ENCODE assay signal across 13 cellular contexts in genomic region chr12:25365340-25365730, GRCh38.
DNase-seq lines count a peak whose midpoint lies in the region; ATAC-seq and TF ChIP-seq lines count a peak whose summit lies in the region.
"Had no signal": no experiment of that assay in that cellular context is flagged by ENCODE, and none has a peak within 500 bp of the region (broad histone marks: within the 10 kb centered on the region; RNA-seq: fewer than 3 reads in every experiment).

No MANE protein-coding gene starts in this region.

- no peaks in the 10 kb centered on the region for H3K79me1 ChIP-seq in mesenchymal stem cell (replicated peaks; ENCODE audit: low read length, poor library complexity, severe bottlenecking)

- H4K91ac ChIP-seq in mesenchymal stem cell (ENCODE audit: low read length), result no peak overlapping the region

- H3K4ac ChIP-seq in mesenchymal stem cell (ENCODE audit: low read depth in 1 of 2, low read length in 2 of 2), result no peak overlapping the region

- H4K8ac ChIP-seq in mesenchymal stem cell (ENCODE audit: low read length), result no peak overlapping the region

- no peak for TF ChIP-seq CTCF in coronary artery (IDR thresholded peaks at IDR 0.05)

- 50% methylated on average over 2 of the region's 3 CpGs for WGBS in mesenchymal stem cell

- H3K27me3 Mint-ChIP-seq in CD4-positive, CD25-positive, alpha-beta regulatory T cell, result peaks cover 9% of the 10 kb centered on the region
- no peaks in the 10 kb centered on the region for H3K27me3 Mint-ChIP-seq in activated naive CD8-positive, alpha-beta T cell

- no peak overlapping the region for H2AFZ ChIP-seq in mesenchymal stem cell (ENCODE audit: low read depth, low read length)

- no peak overlapping the region for H3K23ac ChIP-seq in mesenchymal stem cell (ENCODE audit: low read length in 2 of 2)

- H3K27ac Mint-ChIP-seq in CD4-positive, CD25-positive, alpha-beta regulatory T cell, result peak overlapping the region in 2 of 3 donors; percentile 31 to 34
- H3K27ac Mint-ChIP-seq in activated naive CD8-positive, alpha-beta T cell, result peak overlapping the region; percentile 79

- in situ Hi-C loops in KBM-7 (cut with MboI; ENCODE audit: low pct_unique_long_range_greater_than_20kb, low sequenced_read_pairs), result no loop called here

- no peaks in the 10 kb centered on the region for H3K9me3 ChIP-seq in CD4-positive, CD25-positive, alpha-beta regulatory T cell (ENCODE audit: control insufficient read depth in 2 of 2, low read length in 2 of 2)
- H3K9me3 ChIP-seq in mesenchymal stem cell (ENCODE audit: control insufficient read depth, low read length), result no peaks in the 10 kb centered on the region

- H2BK120ac ChIP-seq in mesenchymal stem cell (ENCODE audit: low read depth, low read length), result no peak overlapping the region

- H3K4me1 ChIP-seq in CD4-positive, CD25-positive, alpha-beta regulatory T cell (ENCODE audit: control insufficient read depth, insufficient read depth, low read length, poor library complexity, severe bottlenecking), result peaks cover 9% of the 10 kb centered on the region
- no peaks in the 10 kb centered on the region for H3K4me1 ChIP-seq in mesenchymal stem cell (ENCODE audit: control insufficient read depth, insufficient read depth, low read depth, low read length)

- no peak overlapping the region for H2BK15ac ChIP-seq in mesenchymal stem cell (ENCODE audit: low read depth, poor library complexity, severe bottlenecking)

- ATAC-seq in CD4-positive, CD25-positive, alpha-beta regulatory T cell (ENCODE audit: low read depth in 2 of 2), result no peak
- ATAC-seq in GM19351 (IDR thresholded peaks at IDR 0.05; ENCODE audit: unreplicated experiment) (peak; percentile 11), HG03460 (IDR thresholded peaks at IDR 0.05; ENCODE audit: unreplicated experiment) (peak; percentile 12)
- ATAC-seq: left ventricle myocardium superior, Panc1 had no signal

- H3K4me2 ChIP-seq in mesenchymal stem cell (ENCODE audit: low read length, poor library complexity, severe bottlenecking), result no peak overlapping the region

- peak overlapping the region; percentile 10 for H3K4me3 ChIP-seq in CD4-positive, CD25-positive, alpha-beta regulatory T cell (ENCODE audit: low read depth, low read length)
- H3K4me3 ChIP-seq in mesenchymal stem cell (ENCODE audit: insufficient read depth in 1 of 2, low read depth in 1 of 2, low read length in 2 of 2) (no peak overlapping the region), coronary artery (no peak overlapping the region)

- DNase-seq in CD4-positive, CD25-positive, alpha-beta regulatory T cell, result no peak
- DNase-seq in KBM-7 (no peak), mesenchymal stem cell (no peak), coronary artery (ENCODE audit: low spot score) (no peak), DMS 273 treated with DMSO at 0.1 percent for 48 hours (lab: John Stamatoyannopoulos, UW) (no peak)
- DNase-seq: COR-L47, left ventricle myocardium superior, NCI-H187, occipital lobe had no signal

- no peaks in the 10 kb centered on the region for H3K36me3 ChIP-seq in CD4-positive, CD25-positive, alpha-beta regulatory T cell (ENCODE audit: control insufficient read depth, insufficient read depth, low read length)
- no peaks in the 10 kb centered on the region for H3K36me3 ChIP-seq in mesenchymal stem cell (ENCODE audit: control insufficient read depth in 1 of 2, insufficient read depth in 2 of 2, low read depth in 1 of 2, low read length in 2 of 2)

- H2AK5ac ChIP-seq in mesenchymal stem cell (ENCODE audit: low read length, severe bottlenecking), result no peak overlapping the region

- H3K9me3 Mint-ChIP-seq in CD4-positive, CD25-positive, alpha-beta regulatory T cell, result no peaks in the 10 kb centered on the region
- H3K9me3 Mint-ChIP-seq in activated naive CD8-positive, alpha-beta T cell (ENCODE audit: low read depth), result no peaks in the 10 kb centered on the region

- no peak overlapping the region for H3K18ac ChIP-seq in mesenchymal stem cell (ENCODE audit: low read depth in 1 of 2, low read length in 2 of 2)

- H3K4me3 Mint-ChIP-seq in CD4-positive, CD25-positive, alpha-beta regulatory T cell, result peak overlapping the region in 1 of 4 donors; percentile 54
- H3K4me3 Mint-ChIP-seq in activated naive CD8-positive, alpha-beta T cell, result peak overlapping the region; percentile 33

- H3K14ac ChIP-seq in mesenchymal stem cell (ENCODE audit: low read length in 2 of 2), result no peak overlapping the region

- H3K4me1 Mint-ChIP-seq in CD4-positive, CD25-positive, alpha-beta regulatory T cell, result peaks cover 6 to 23% (median 17%) of the 10 kb centered on the region in 4 donors
- H3K4me1 Mint-ChIP-seq in activated naive CD8-positive, alpha-beta T cell (ENCODE audit: low read depth), result peaks cover 13% of the 10 kb centered on the region

- H2BK12ac ChIP-seq in mesenchymal stem cell (ENCODE audit: low read length in 2 of 2), result no peak overlapping the region

- no peaks in the 10 kb centered on the region for H3K27me3 ChIP-seq in CD4-positive, CD25-positive, alpha-beta regulatory T cell (ENCODE audit: control insufficient read depth, insufficient read depth, low read length)
- no peaks in the 10 kb centered on the region for H3K27me3 ChIP-seq in mesenchymal stem cell (ENCODE audit: control insufficient read depth in 1 of 2, insufficient read depth in 1 of 2, low read length in 2 of 2)

- H2BK5ac ChIP-seq in mesenchymal stem cell (ENCODE audit: low read depth, low read length, poor library complexity, severe bottlenecking), result no peak overlapping the region

- no peak overlapping the region for H3K27ac ChIP-seq in CD4-positive, CD25-positive, alpha-beta regulatory T cell (ENCODE audit: insufficient read depth, low read length, poor library complexity, severe bottlenecking)
- no peak overlapping the region for H3K27ac ChIP-seq in mesenchymal stem cell (ENCODE audit: low read length, poor library complexity, severe bottlenecking)
- H3K27ac ChIP-seq in coronary artery, result no peak overlapping the region

- no peaks in the 10 kb centered on the region for H3K36me3 Mint-ChIP-seq in CD4-positive, CD25-positive, alpha-beta regulatory T cell
- no peaks in the 10 kb centered on the region for H3K36me3 Mint-ChIP-seq in activated naive CD8-positive, alpha-beta T cell

- H3K9ac ChIP-seq in mesenchymal stem cell (ENCODE audit: low read length), result no peak overlapping the region

Comparison
In these comparisons a context has a peak if more than half of its experiments do, and no peak if none do; other contexts are left out.
1. ATAC-seq: peak in GM19351 (single experiment) and HG03460 (single experiment); none in CD4-positive, CD25-positive, alpha-beta regulatory T cell (0 of 2).